18 cellular contexts compared by ENCODE assay signal in the genomic region with DNA sequence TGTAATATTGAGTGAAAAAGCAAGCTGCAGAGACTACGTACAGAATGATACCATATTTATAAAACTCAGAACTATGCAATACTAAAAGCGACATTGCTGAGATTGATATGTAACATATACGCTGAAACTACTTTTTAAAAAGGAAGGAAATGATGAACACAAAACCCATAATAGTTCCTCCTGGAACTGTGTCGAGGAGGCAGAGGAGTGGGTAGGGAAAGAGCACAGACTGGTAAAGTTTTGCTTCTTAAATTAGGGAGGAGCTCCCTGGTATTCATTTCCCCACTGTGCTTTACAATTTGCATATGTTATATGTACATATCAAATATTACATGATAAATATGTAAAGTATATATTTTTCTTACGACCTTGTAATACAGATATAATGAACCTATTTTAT. TPM values are rescaled to one million over a fixed set of nuclear protein-coding genes. Genes with fewer than 3 reads are reported as not detected.
DNase-seq lines count a peak whose midpoint lies in the region; ATAC-seq and TF ChIP-seq lines count a peak whose summit lies in the region.
"Had no signal": no experiment of that assay in that cellular context is flagged by ENCODE, and none has a peak within 500 bp of the region (broad histone marks: within the 10 kb centered on the region; RNA-seq: fewer than 3 reads in every experiment).

No MANE protein-coding gene starts in this region.

- H3K27ac Mint-ChIP-seq in natural killer cell treated with Interleukin-12 subunit alpha and Interleukin-12 subunit beta and Interleukin-15 and Interleukin-18, amount 100 ng/mL, for 72 hours, result no peak overlapping the region
- H3K27ac Mint-ChIP-seq: GM23338 had no signal

- no peak for TF ChIP-seq CTCF in MM.1S (IDR thresholded peaks at IDR 0.05; ENCODE audit: low read length)
- TF ChIP-seq CTCF in dorsolateral prefrontal cortex (IDR thresholded peaks at IDR 0.05 in 54 of 56, conservative IDR thresholded peaks at IDR 0.05 in 2 of 56; ENCODE audit: low read depth in 1 of 56, partially characterized antibody in 56 of 56), result no peak
- no peak for TF ChIP-seq CTCF in mucosa of descending colon (IDR thresholded peaks at IDR 0.05)
- TF ChIP-seq CTCF in esophagus squamous epithelium (IDR thresholded peaks at IDR 0.05), result no peak

- peaks cover 6% of the 10 kb centered on the region for H3K36me3 Mint-ChIP-seq in natural killer cell treated with Interleukin-12 subunit alpha and Interleukin-12 subunit beta and Interleukin-15 and Interleukin-18, amount 100 ng/mL, for 72 hours

- peaks cover 32% of the 10 kb centered on the region; the same call in 1 of the 2 replicates for H3K36me3 ChIP-seq in MM.1S (replicated peaks; ENCODE audit: insufficient read depth, low read length)
- H3K36me3 ChIP-seq in mucosa of descending colon (ENCODE audit: low read depth), result no peaks in the 10 kb centered on the region
- peaks cover 0 to 93% (median 0%) of the 10 kb centered on the region in 3 donors for H3K36me3 ChIP-seq in esophagus squamous epithelium

- DNase-seq in MM.1S (peak; percentile 2), dermis blood vessel endothelial cell (peak; percentile 58), sciatic nerve (ENCODE audit: low spot score) (no peak), dorsolateral prefrontal cortex (no peak), mucosa of descending colon (no peak), esophagus squamous epithelium (lab: John Stamatoyannopoulos, UW) (no peak)
- DNase-seq in natural killer cell treated with Interleukin-12 subunit alpha and Interleukin-12 subunit beta and Interleukin-15 and Interleukin-18, amount 100 ng/mL, for 72 hours (ENCODE audit: low spot score), result no peak
- DNase-seq: ACHN; BE2C; C1 segment of cervical spinal cord; CD4-positive, alpha-beta memory T cell; DMS153; DMS79; GDM1; HCEC 1CT had no signal

- H3K9ac ChIP-seq in MM.1S (ENCODE audit: low read length), result no peak overlapping the region

- no peaks in the 10 kb centered on the region for H4K20me1 ChIP-seq in MM.1S (ENCODE audit: insufficient read depth, low read length)

- H3K27ac ChIP-seq in MM.1S (ENCODE audit: low read length) (peak overlapping the region; percentile 97; the same call in 1 of the 2 replicates), dorsolateral prefrontal cortex (no peak overlapping the region), esophagus squamous epithelium (no peak overlapping the region)

- H3F3A ChIP-seq in MM.1S (ENCODE audit: insufficient read depth, low read length), result peaks cover 26% of the 10 kb centered on the region

- H3K79me2 ChIP-seq in MM.1S (ENCODE audit: low read length), result peaks cover 57% of the 10 kb centered on the region

- intact Hi-C loops in sciatic nerve (cut with DNase I) (no loop called here), dorsolateral prefrontal cortex (cut with DNase I) (no loop called here), mucosa of descending colon (cut with DNase I, micrococcal nuclease) (no loop called here), esophagus squamous epithelium (cut with DNase I) (no loop called here)

- H3K4me1 ChIP-seq in MM.1S (ENCODE audit: low read length), result peaks cover 48% of the 10 kb centered on the region
- H3K4me1 ChIP-seq in mucosa of descending colon (ENCODE audit: low read depth), result no peaks in the 10 kb centered on the region
- H3K4me1 ChIP-seq in esophagus squamous epithelium, result peaks cover 0 to 11% (median 0%) of the 10 kb centered on the region in 3 donors
- H3K4me1 ChIP-seq: BE2C had no signal

- H3K4me3 ChIP-seq in MM.1S (ENCODE audit: low read length), result no peak overlapping the region
- H3K4me3 ChIP-seq in dorsolateral prefrontal cortex, result no peak overlapping the region
- no peak overlapping the region for H3K4me3 ChIP-seq in mucosa of descending colon
- H3K4me3 ChIP-seq in esophagus squamous epithelium, result no peak overlapping the region
- H3K4me3 ChIP-seq: GM23338 had no signal

- no peak overlapping the region for H3K4me3 Mint-ChIP-seq in natural killer cell treated with Interleukin-12 subunit alpha and Interleukin-12 subunit beta and Interleukin-15 and Interleukin-18, amount 100 ng/mL, for 72 hours
- H3K4me3 Mint-ChIP-seq: CD4-positive, alpha-beta memory T cell; GM23338 had no signal

- H3K9me3 Mint-ChIP-seq in natural killer cell treated with Interleukin-12 subunit alpha and Interleukin-12 subunit beta and Interleukin-15 and Interleukin-18, amount 100 ng/mL, for 72 hours, result no peaks in the 10 kb centered on the region
- H3K9me3 Mint-ChIP-seq: CD4-positive, alpha-beta memory T cell had no signal

- H3K27me3 Mint-ChIP-seq in natural killer cell treated with Interleukin-12 subunit alpha and Interleukin-12 subunit beta and Interleukin-15 and Interleukin-18, amount 100 ng/mL, for 72 hours, result no peaks in the 10 kb centered on the region
- H3K27me3 Mint-ChIP-seq: CD4-positive, alpha-beta memory T cell had no signal

- no peak for TF ChIP-seq POLR2A in esophagus squamous epithelium (IDR thresholded peaks at IDR 0.05)

- H3K9me2 ChIP-seq in MM.1S (replicated peaks; ENCODE audit: insufficient read depth, low read length), result no peaks in the 10 kb centered on the region

- H2AFZ ChIP-seq in MM.1S (ENCODE audit: low read length), result no peak overlapping the region
- H2AFZ ChIP-seq: GM23338 had no signal

- H3K27me3 ChIP-seq in MM.1S (replicated peaks; ENCODE audit: insufficient read depth, low read length), result no peaks in the 10 kb centered on the region
- no peaks in the 10 kb centered on the region for H3K27me3 ChIP-seq in dorsolateral prefrontal cortex
- H3K27me3 ChIP-seq in esophagus squamous epithelium, result no peaks in the 10 kb centered on the region
- H3K27me3 ChIP-seq: BE2C had no signal

- ATAC-seq in sciatic nerve, result peak; percentile 36
- no peak for ATAC-seq in mucosa of descending colon
- ATAC-seq in natural killer cell treated with Interleukin-12 subunit alpha and Interleukin-12 subunit beta and Interleukin-15 and Interleukin-18, amount 100 ng/mL, for 72 hours, result no peak
- ATAC-seq: GM23338 had no signal

- H3K4me2 ChIP-seq in MM.1S (ENCODE audit: low read depth, low read length), result no peak overlapping the region
- H3K4me2 ChIP-seq: GM23338 had no signal

- WGBS in esophagus squamous epithelium, 2 donors, result 76 to 79% methylated on average over 5 of the region's 5 CpGs

- no peaks in the 10 kb centered on the region for H3K4me1 Mint-ChIP-seq in natural killer cell treated with Interleukin-12 subunit alpha and Interleukin-12 subunit beta and Interleukin-15 and Interleukin-18, amount 100 ng/mL, for 72 hours (ENCODE audit: low read depth in 2 of 2)
- H3K4me1 Mint-ChIP-seq: GM23338 had no signal

- H3K9me3 ChIP-seq in MM.1S (replicated peaks; ENCODE audit: insufficient read depth, low read length) (no peaks in the 10 kb centered on the region), mucosa of descending colon (no peaks in the 10 kb centered on the region), esophagus squamous epithelium (no peaks in the 10 kb centered on the region)
- H3K9me3 ChIP-seq: BE2C had no signal

RNA-seq across cellular contexts. Expression of gene UFSP2, which starts 13.9 kb away (rescaled TPM):
- total RNA-seq in dermis blood vessel endothelial cell (40.0 and 51.7 TPM in 2 replicates), sciatic nerve (38.9 TPM), dorsolateral prefrontal cortex (10 to 100 TPM; 15.1 to 59.4 (median 31.0) TPM), mucosa of descending colon (10 to 100 TPM; 19.3 to 32.9 (median 20.2) TPM), esophagus squamous epithelium (10 to 100 TPM; 20.0 to 32.4 (median 23.3) TPM)
- total RNA-seq in natural killer cell treated with Interleukin-12 subunit alpha and Interleukin-12 subunit beta and Interleukin-15 and Interleukin-18, amount 100 ng/mL, for 72 hours, result 10 to 100 TPM; 22.1 to 22.7 TPM

RNA-seq across cellular contexts. Expression of gene ANKRD37, which starts 15.2 kb away (rescaled TPM):
- total RNA-seq in dermis blood vessel endothelial cell (7.1 and 9.4 TPM in 2 replicates), sciatic nerve (25.1 TPM), dorsolateral prefrontal cortex (10 to 100 TPM in 117 of 120 experiments, 1 to 10 TPM in 3; 8.7 to 70.8 (median 21.4) TPM), mucosa of descending colon (10 to 100 TPM in 1 of 3 donors, 1 to 10 TPM in 2; 7.6 to 14.2 (median 9.7) TPM), esophagus squamous epithelium (10 to 100 TPM in 1 of 4 donors, 1 to 10 TPM in 3; 4.7 to 40.1 (median 6.4) TPM)
- 10 to 100 TPM; 10.0 to 13.9 TPM for total RNA-seq in natural killer cell treated with Interleukin-12 subunit alpha and Interleukin-12 subunit beta and Interleukin-15 and Interleukin-18, amount 100 ng/mL, for 72 hours

RNA-seq across cellular contexts. Expression of gene LRP2BP, which starts 16.1 kb away (rescaled TPM):
- total RNA-seq in dermis blood vessel endothelial cell (0.34 and 0.93 TPM in 2 replicates), sciatic nerve (4.9 TPM), dorsolateral prefrontal cortex (10 to 100 TPM in 80 of 120 experiments, 1 to 10 TPM in 40; 6.0 to 25.1 (median 11.4) TPM), mucosa of descending colon (1 to 10 TPM in 1 of 3 donors, under 1 TPM in 2; 0.35 to 1.3 (median 0.41) TPM), esophagus squamous epithelium (under 1 TPM in 3 of 4 donors, not detected in 1; 0.08 to 0.57 (median 0.22) TPM)
- 1 to 10 TPM in 1 of 2 donors, under 1 TPM in 1; 0.45 to 1.2 TPM for total RNA-seq in natural killer cell treated with Interleukin-12 subunit alpha and Interleukin-12 subunit beta and Interleukin-15 and Interleukin-18, amount 100 ng/mL, for 72 hours

RNA-seq across cellular contexts. Expression of gene CCDC110, which starts 59.7 kb away (rescaled TPM):
- total RNA-seq in dermis blood vessel endothelial cell, result 0.42 and 0.68 TPM in 2 replicates
- 0.36 TPM for total RNA-seq in sciatic nerve
- 1 to 10 TPM; 1.1 to 7.8 (median 3.4) TPM for total RNA-seq in dorsolateral prefrontal cortex
- 1 to 10 TPM in 2 of 3 donors, under 1 TPM in 1; 0.69 to 5.4 (median 1.8) TPM for total RNA-seq in mucosa of descending colon
- total RNA-seq in esophagus squamous epithelium, result 1 to 10 TPM in 3 of 4 donors, under 1 TPM in 1; 0.18 to 2.3 (median 1.3) TPM
- not detected for total RNA-seq in natural killer cell treated with Interleukin-12 subunit alpha and Interleukin-12 subunit beta and Interleukin-15 and Interleukin-18, amount 100 ng/mL, for 72 hours
- total RNA-seq: Daoy, HT-29 had no signal

Comparison
In these comparisons a context has a peak if more than half of its experiments do, and no peak if none do; other contexts are left out.
1. DNase-seq: peak in MM.1S (single experiment) and dermis blood vessel endothelial cell (single experiment); none in sciatic nerve (single experiment), dorsolateral prefrontal cortex (0 of 10), mucosa of descending colon (0 of 3), esophagus squamous epithelium (single experiment) and natural killer cell treated with Interleukin-12 subunit alpha and Interleukin-12 subunit beta and Interleukin-15 and Interleukin-18, amount 100 ng/mL, for 72 hours (single experiment).